In genomic region chr7:12582362-12582761, GRCh38 we compare ENCODE assay signal across 22 cellular contexts. TPM values are rescaled to one million over a fixed set of nuclear protein-coding genes. Genes with fewer than 3 reads are reported as not detected.
DNase-seq lines count a peak whose midpoint lies in the region; ATAC-seq, FAIRE-seq and TF ChIP-seq lines count a peak whose summit lies in the region.
"Had no signal": no experiment of that assay in that cellular context is flagged by ENCODE, and none has a peak within 500 bp of the region (broad histone marks: within the 10 kb centered on the region; RNA-seq: fewer than 3 reads in every experiment).

No MANE protein-coding gene starts in this region.

- in situ Hi-C loops in K562 (cut with MboI), result no loop called here

- peaks cover 0 to 72% (median 3%) of the 10 kb centered on the region in 10 experiments; a peak in 8 of 20 replicates for H3K4me1 ChIP-seq in BLaER1 treated with 17β-estradiol and CSF1 and Interleukin-3, amounts not matched to agents 10 nM and 100 nM
- H3K4me1 ChIP-seq in K562 (replicated peaks in 1 of 2; ENCODE audit: control insufficient read depth in 2 of 2, insufficient read depth in 2 of 2, low read length in 2 of 2), result peaks cover 0 to 26% of the 10 kb centered on the region in 2 experiments; a peak in 3 of 5 replicates
- peaks cover 27% of the 10 kb centered on the region for H3K4me1 ChIP-seq in mucosa of descending colon (ENCODE audit: low read depth)
- H3K4me1 ChIP-seq: BLaER1 had no signal

- ATAC-seq in K562, result no peak
- ATAC-seq in mucosa of descending colon, result peak; percentile 45
- ATAC-seq: GM23338, HCT116, HepG2 had no signal

- no peak for FAIRE-seq in K562 (lab: Jason Lieb, UNC)
- FAIRE-seq: GM12892, GM18507, HepG2 had no signal

- CTCF ChIA-PET in HEK293T (lab: Yijun Ruan, JAX) (no interaction called here), K562 (lab: Yijun Ruan, JAX; ENCODE audit: low intra/inter-chr PET ratio) (no interaction called here)

- TF ChIP-seq RAD21 in K562 (CRISPR knock-in tag; conservative IDR thresholded peaks at IDR 0.05 in 1 of 2, IDR thresholded peaks at IDR 0.05 in 1 of 2), result no peak

- H3K4me2 ChIP-seq in BLaER1 treated with 17β-estradiol and CSF1 and Interleukin-3, amounts not matched to agents 10 nM and 100 nM, result peak overlapping the region in 4 of 11 experiments; percentile 21 to 82 (median 68); a peak in 8 of 22 replicates
- H3K4me2 ChIP-seq in K562 (ENCODE audit: insufficient read depth, low read length), result no peak overlapping the region
- H3K4me2 ChIP-seq: BLaER1, GM23338 had no signal

- no peaks in the 10 kb centered on the region for H3K27me3 ChIP-seq in BLaER1 treated with 17β-estradiol and CSF1 and Interleukin-3, amounts not matched to agents 10 nM and 100 nM
- no peaks in the 10 kb centered on the region for H3K27me3 ChIP-seq in K562 (ENCODE audit: control insufficient read depth in 2 of 2, insufficient read depth in 2 of 2, low read length in 2 of 2)
- H3K27me3 ChIP-seq: BLaER1 had no signal

- TF ChIP-seq POLR2A in K562 (conservative IDR thresholded peaks at IDR 0.05), result no peak

- H3K4me3 ChIP-seq in BLaER1 treated with 17β-estradiol and CSF1 and Interleukin-3, amounts not matched to agents 10 nM and 100 nM, result no peak overlapping the region
- no peak overlapping the region for H3K4me3 ChIP-seq in K562
- no peak overlapping the region for H3K4me3 ChIP-seq in mucosa of descending colon
- H3K4me3 ChIP-seq: BLaER1, GM23338 had no signal

- peak overlapping the region in 6 of 11 experiments; percentile 7 to 85 (median 30); a peak in 9 of 22 replicates for H3K27ac ChIP-seq in BLaER1 treated with 17β-estradiol and CSF1 and Interleukin-3, amounts not matched to agents 10 nM and 100 nM
- no peak overlapping the region for H3K27ac ChIP-seq in K562 (ENCODE audit: extremely low read depth, low read depth, low read length)
- H3K27ac ChIP-seq: BLaER1 had no signal

- peak overlapping the region in 1 of 11 experiments; percentile 35; a peak in 2 of 22 replicates for H3K9ac ChIP-seq in BLaER1 treated with 17β-estradiol and CSF1 and Interleukin-3, amounts not matched to agents 10 nM and 100 nM
- H3K9ac ChIP-seq in K562 (ENCODE audit: insufficient read depth in 1 of 2, low read depth in 2 of 2, low read length in 2 of 2), result no peak overlapping the region
- H3K9ac ChIP-seq: BLaER1 had no signal

- 23% methylated on average over 3 of the region's 3 CpGs for WGBS in K562 (ENCODE audit: insufficient coverage, low coverage, missing lambda C conversion rate)

- no peaks in the 10 kb centered on the region for H3K36me3 ChIP-seq in BLaER1 treated with 17β-estradiol and CSF1 and Interleukin-3, amounts not matched to agents 10 nM and 100 nM
- H3K36me3 ChIP-seq in K562 (ENCODE audit: control insufficient read depth, insufficient read depth, low read length) (no peaks in the 10 kb centered on the region), mucosa of descending colon (ENCODE audit: low read depth) (no peaks in the 10 kb centered on the region)
- H3K36me3 ChIP-seq: BLaER1 had no signal

- TF ChIP-seq EP300 in K562 (IDR thresholded peaks at IDR 0.05; ENCODE audit: low read length), result no peak

- H2AFZ ChIP-seq in K562 (ENCODE audit: low read depth, low read length), result peak overlapping the region; percentile 67; the same call in 1 of the 2 replicates

- BruUV-seq in K562 (replicated peaks; lab: Mats Ljungman, UMichigan), result no TSS peak

- intact Hi-C loops in K562 (cut with micrococcal nuclease) (loop anchor here (10.0 kb wide), 1 partner anchor 198 kb away; no protein-coding TSS in a partner anchor), mucosa of descending colon (cut with DNase I, micrococcal nuclease) (no loop called here)

- POLR2A ChIA-PET in HEK293T (lab: Yijun Ruan, JAX) (no interaction called here), K562 (lab: Yijun Ruan, JAX) (no interaction called here)

- H3K9me3 ChIP-seq in BLaER1 treated with 17β-estradiol and CSF1 and Interleukin-3, amounts not matched to agents 10 nM and 100 nM (replicated peaks in 1 of 11), result no peaks in the 10 kb centered on the region
- H3K9me3 ChIP-seq in K562 (replicated peaks; ENCODE audit: control insufficient read depth, insufficient read depth, low read depth, low read length) (no peaks in the 10 kb centered on the region), mucosa of descending colon (no peaks in the 10 kb centered on the region)
- H3K9me3 ChIP-seq: BLaER1 had no signal

- no peaks in the 10 kb centered on the region for H3K9me1 ChIP-seq in K562 (ENCODE audit: control insufficient read depth, insufficient read depth, low read length)

- H4K20me1 ChIP-seq in BLaER1 treated with 17β-estradiol and CSF1 and Interleukin-3, amounts not matched to agents 10 nM and 100 nM, result no peaks in the 10 kb centered on the region
- H4K20me1 ChIP-seq in K562 (replicated peaks; ENCODE audit: control insufficient read depth, insufficient read depth, low read length), result no peaks in the 10 kb centered on the region
- H4K20me1 ChIP-seq: BLaER1 had no signal

- TF ChIP-seq CTCF in K562 (IDR thresholded peaks at IDR 0.05 in 2 of 3, conservative IDR thresholded peaks at IDR 0.05 in 1 of 3; ENCODE audit: insufficient read depth in 2 of 3, low read depth in 1 of 3, low read length in 3 of 3) (no peak), mucosa of descending colon (IDR thresholded peaks at IDR 0.05) (no peak)

- no peaks in the 10 kb centered on the region for H3K79me2 ChIP-seq in K562 (ENCODE audit: control insufficient read depth, insufficient read depth, low read length)

- DNase-seq in HEK293T (ENCODE audit: extremely low spot score) (no peak), K562 (ENCODE audit: extremely low read depth in 1 of 4, low spot score in 3 of 4) (no peak), mucosa of descending colon (no peak), DMS153 (lab: John Stamatoyannopoulos, UW) (no peak), NCI-H2029 (lab: John Stamatoyannopoulos, UW) (no peak)
- no peak for DNase-seq in activated naive CD4-positive, alpha-beta T cell treated with anti-CD3 and anti-CD28 coated beads, Interleukin-2, amount 50 U/mL, for 16 hours
- DNase-seq in activated CD4-positive, CD25-positive, alpha-beta regulatory T cell treated with anti-CD3 and anti-CD28 coated beads, Interleukin-2, amount 50 U/mL, for 72 hours, result no peak
- DNase-seq: 8988T; CD4-positive, CD25-positive, alpha-beta regulatory T cell; CD8-positive, alpha-beta memory T cell; COR-L47; DMS 273 treated with DMSO at 0.1 percent for 48 hours; GDM1; H7 had no signal

TF ChIP-seq in HEK293T, 16 proteins besides CTCF, POLR2A, EP300 and RAD21:
- TF ChIP-seq FOXM1 (IDR thresholded peaks at IDR 0.05; ENCODE audit: borderline replicate concordance) (no peak), PKNOX1 (IDR thresholded peaks at IDR 0.05) (peak; percentile 57)
TF ChIP-seq in HEK293T: peak in this region for 1.

TF ChIP-seq in K562, 482 proteins besides CTCF, POLR2A, EP300 and RAD21 (continues in another document):
- TF ChIP-seq CAMTA2 (CRISPR knock-in tag; conservative IDR thresholded peaks at IDR 0.05) (no peak), TARDBP (IDR thresholded peaks at IDR 0.05) (no peak), HES1 (IDR thresholded peaks at IDR 0.05; ENCODE audit: low read depth) (no peak), NFATC3 (IDR thresholded peaks at IDR 0.05) (no peak), FOXA1 (IDR thresholded peaks at IDR 0.05; ENCODE audit: borderline replicate concordance) (no peak), ZNF668 (CRISPR knock-in tag; IDR thresholded peaks at IDR 0.05) (no peak), ETV1 (tag; conservative IDR thresholded peaks at IDR 0.05; ENCODE audit: low read depth) (no peak), TBP (optimal IDR thresholded peaks at IDR 0.05; ENCODE audit: low read depth, low read length) (no peak), TRIM25 (IDR thresholded peaks at IDR 0.05; ENCODE audit: borderline replicate concordance) (no peak)

RNA-seq across cellular contexts. Expression of gene SCIN, which starts 11.8 kb away (rescaled TPM):
- total RNA-seq in K562 (2011; cell fraction: chromatin; rRNA removed; ENCODE audit: low replicate concordance), result 1.1 and 8.3 TPM in 2 replicates
- 0.33 and 1.4 TPM in 2 replicates for total RNA-seq in K562 (2011; cell fraction: nucleolus; rRNA removed)
- total RNA-seq in K562 (2011; cell fraction: nucleoplasm; rRNA removed), result 2.2 and 3.5 TPM in 2 replicates
- total RNA-seq in K562 (2014; rRNA removed), result 9.8 and 10.9 TPM in 2 replicates
- 14.7 and 17.2 TPM in 2 replicates for total RNA-seq in K562 (2014; rRNA removed; fragmentation: Illumina TruSeq; extraction: Trizol)
- total RNA-seq in K562 (2015; rRNA removed; fragmentation: Illumina TruSeq; extraction: Trizol), result 14.4 and 18.2 TPM in 2 replicates
- 9.7 and 10.6 TPM in 2 replicates for total RNA-seq in K562 (2021)
- polyA plus RNA-seq in K562 (2011; rRNA removed), result 0.67 and 1.0 TPM in 2 replicates
- polyA plus RNA-seq in K562 (2011; cell fraction: cytosol; rRNA removed), result 0.12 and 0.50 TPM in 2 replicates
- 0.17 and 0.32 TPM in 2 replicates for polyA plus RNA-seq in K562 (2011; cell fraction: nucleus; rRNA removed)
- 17.7 and 29.9 TPM in 2 replicates for polyA plus RNA-seq in K562 (2012)
- 11.4 and 12.6 TPM in 2 replicates for polyA plus RNA-seq in K562 (2014; fragmentation: Illumina TruSeq; extraction: Trizol)
- 10 to 100 TPM in 1 of 2 experiments, 1 to 10 TPM in 1; 4.5 to 10.4 TPM for polyA plus RNA-seq in K562 (2014; fragmentation: Nextera tagmentation; extraction: Ambion mirVana)
- polyA plus RNA-seq in K562 (2014; rRNA removed), result 10.3 and 10.9 TPM in 2 replicates
- 0.63 and 1.0 TPM in 2 replicates for polyA minus RNA-seq in K562 (2011; rRNA and poly(A)+ RNA removed)
- polyA minus RNA-seq in K562 (2011; cell fraction: cytosol; rRNA and poly(A)+ RNA removed), result not detected in 2 replicates
- polyA minus RNA-seq in K562 (2011; cell fraction: nucleus; rRNA and poly(A)+ RNA removed), result 0.54 and 1.00 TPM in 2 replicates
- 10 to 100 TPM; 25.1 to 86.6 (median 77.1) TPM for total RNA-seq in mucosa of descending colon
- total RNA-seq: CD4-positive, CD25-positive, alpha-beta regulatory T cell; H7; HepG2 had no signal
- polyA plus RNA-seq: AG04450; CD8-positive, alpha-beta memory T cell; HepG2 had no signal
